2 cellular contexts compared by ENCODE assay signal in the genomic region with DNA sequence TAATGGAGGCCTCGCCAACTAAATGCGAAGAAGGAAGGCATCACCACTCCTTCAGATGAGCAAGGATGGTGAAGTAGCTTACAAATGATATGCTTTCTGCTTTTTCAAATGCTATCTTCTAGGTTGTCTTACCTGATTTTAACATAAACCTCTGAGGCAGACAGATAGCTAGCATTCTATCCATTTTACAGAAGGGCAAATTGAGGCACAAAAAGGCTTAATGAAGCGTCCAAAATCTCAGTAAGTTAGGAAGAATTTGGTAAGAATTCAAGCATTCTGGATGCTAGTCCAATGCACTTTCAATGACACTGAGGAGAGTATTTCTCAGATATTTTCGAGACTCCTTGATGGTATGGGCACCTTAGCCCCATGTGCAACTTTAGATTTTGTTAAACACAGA.
TF ChIP-seq lines count a peak whose summit lies in the region.

No MANE protein-coding gene starts in this region.

TF ChIP-seq in HepG2, 621 proteins besides CTCF, POLR2A, EP300 and RAD21:
- peak; percentile 68; the same call in 1 of the 2 replicates for TF ChIP-seq ZNF629 (CRISPR knock-in tag; conservative IDR thresholded peaks at IDR 0.05)
- TF ChIP-seq, protein P1, sequence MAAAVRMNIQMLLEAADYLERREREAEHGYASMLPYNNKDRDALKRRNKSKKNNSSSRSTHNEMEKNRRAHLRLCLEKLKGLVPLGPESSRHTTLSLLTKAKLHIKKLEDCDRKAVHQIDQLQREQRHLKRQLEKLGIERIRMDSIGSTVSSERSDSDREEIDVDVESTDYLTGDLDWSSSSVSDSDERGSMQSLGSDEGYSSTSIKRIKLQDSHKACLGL (CRISPR knock-in tag; IDR thresholded peaks at IDR 0.05): no peak
- TF ChIP-seq WIZ (CRISPR knock-in tag; IDR thresholded peaks at IDR 0.05): no peak
- no peak for TF ChIP-seq MEF2D (CRISPR knock-in tag; IDR thresholded peaks at IDR 0.05)
- TF ChIP-seq, protein P2, sequence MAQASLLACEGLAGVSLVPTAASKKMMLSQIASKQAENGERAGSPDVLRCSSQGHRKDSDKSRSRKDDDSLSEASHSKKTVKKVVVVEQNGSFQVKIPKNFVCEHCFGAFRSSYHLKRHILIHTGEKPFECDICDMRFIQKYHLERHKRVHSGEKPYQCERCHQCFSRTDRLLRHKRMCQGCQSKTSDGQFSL (CRISPR knock-in tag; IDR thresholded peaks at IDR 0.05): no peak
- TF ChIP-seq, protein P3, sequence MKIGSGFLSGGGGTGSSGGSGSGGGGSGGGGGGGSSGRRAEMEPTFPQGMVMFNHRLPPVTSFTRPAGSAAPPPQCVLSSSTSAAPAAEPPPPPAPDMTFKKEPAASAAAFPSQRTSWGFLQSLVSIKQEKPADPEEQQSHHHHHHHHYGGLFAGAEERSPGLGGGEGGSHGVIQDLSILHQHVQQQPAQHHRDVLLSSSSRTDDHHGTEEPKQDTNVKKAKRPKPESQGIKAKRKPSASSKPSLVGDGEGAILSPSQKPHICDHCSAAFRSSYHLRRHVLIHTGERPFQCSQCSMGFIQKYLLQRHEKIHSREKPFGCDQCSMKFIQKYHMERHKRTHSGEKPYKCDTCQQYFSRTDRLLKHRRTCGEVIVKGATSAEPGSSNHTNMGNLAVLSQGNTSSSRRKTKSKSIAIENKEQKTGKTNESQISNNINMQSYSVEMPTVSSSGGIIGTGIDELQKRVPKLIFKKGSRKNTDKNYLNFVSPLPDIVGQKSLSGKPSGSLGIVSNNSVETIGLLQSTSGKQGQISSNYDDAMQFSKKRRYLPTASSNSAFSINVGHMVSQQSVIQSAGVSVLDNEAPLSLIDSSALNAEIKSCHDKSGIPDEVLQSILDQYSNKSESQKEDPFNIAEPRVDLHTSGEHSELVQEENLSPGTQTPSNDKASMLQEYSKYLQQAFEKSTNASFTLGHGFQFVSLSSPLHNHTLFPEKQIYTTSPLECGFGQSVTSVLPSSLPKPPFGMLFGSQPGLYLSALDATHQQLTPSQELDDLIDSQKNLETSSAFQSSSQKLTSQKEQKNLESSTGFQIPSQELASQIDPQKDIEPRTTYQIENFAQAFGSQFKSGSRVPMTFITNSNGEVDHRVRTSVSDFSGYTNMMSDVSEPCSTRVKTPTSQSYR (CRISPR knock-in tag; IDR thresholded peaks at IDR 0.05; ENCODE audit: borderline replicate concordance): no peak

TF ChIP-seq in K562, 482 proteins besides CTCF, POLR2A, EP300 and RAD21:
- TF ChIP-seq RNF2 (IDR thresholded peaks at IDR 0.05): 0 out of 2 replicates have a peak, but pooled peaks have one; percentile 18
- TF ChIP-seq ZNF77 (CRISPR knock-in tag; IDR thresholded peaks at IDR 0.05): no peak
- TF ChIP-seq ZNF644 (tag; IDR thresholded peaks at IDR 0.05; ENCODE audit: low read depth): no peak
- peak; percentile 45; the same call in 1 of the 2 replicates for TF ChIP-seq BCOR (IDR thresholded peaks at IDR 0.05)
- peak; percentile 81 for TF ChIP-seq RBM25 (IDR thresholded peaks at IDR 0.05; ENCODE audit: low read depth, low read length, severe bottlenecking)
